ENCODE assay signal across 1 cellular context in the genomic region with DNA sequence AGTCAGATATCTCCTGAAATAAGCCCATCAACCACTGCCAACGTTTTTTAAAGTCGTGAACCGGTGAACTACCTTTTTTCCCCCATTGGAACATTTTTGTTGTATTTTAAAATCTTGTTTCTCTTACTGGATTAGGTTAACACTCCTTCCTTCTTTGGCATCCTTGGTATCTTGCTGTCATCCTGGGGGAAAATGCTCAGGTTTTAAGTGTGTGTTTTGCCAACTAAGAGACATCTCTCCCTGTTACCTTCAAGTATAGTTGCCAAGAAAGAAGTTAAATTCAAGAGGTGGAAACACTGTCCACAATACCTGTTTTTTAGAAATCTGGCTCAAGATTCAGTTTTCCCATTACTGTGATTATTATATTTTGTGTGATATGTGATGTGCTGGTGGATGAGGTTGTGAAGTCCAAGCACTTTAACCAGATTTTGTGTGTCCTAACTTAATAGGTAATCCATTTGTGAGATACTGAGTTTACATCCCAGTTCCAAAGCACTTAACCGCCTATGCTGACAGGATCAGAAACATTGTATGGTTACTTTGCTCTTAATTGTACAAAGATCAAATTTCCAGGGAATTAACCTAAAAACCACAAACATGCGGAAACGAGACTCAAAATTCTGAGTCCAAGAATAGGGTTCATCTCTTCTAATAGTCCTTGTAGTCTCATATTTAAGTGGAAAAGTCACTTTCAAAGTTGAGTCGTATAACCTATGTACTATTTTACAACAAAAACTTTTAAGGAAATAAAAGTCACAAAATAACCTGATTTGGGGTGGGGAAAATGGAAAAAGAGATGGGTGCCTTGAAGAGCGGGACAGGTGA.
TF ChIP-seq lines count a peak whose summit lies in the region.

No MANE protein-coding gene starts in this region.

TF ChIP-seq in HepG2, 621 proteins besides CTCF, POLR2A, EP300 and RAD21 (continued from another document and continues in another):
- TF ChIP-seq AFF4 (CRISPR knock-in tag; IDR thresholded peaks at IDR 0.05) (no peak), FOXP1 (IDR thresholded peaks at IDR 0.05) (no peak), FOXP1 (CRISPR knock-in tag; IDR thresholded peaks at IDR 0.05) (peak; percentile 68; the same call in 1 of the 2 replicates), ZNF816 (CRISPR knock-in tag; IDR thresholded peaks at IDR 0.05; ENCODE audit: borderline replicate concordance) (peak; percentile 20), NCOR1 (IDR thresholded peaks at IDR 0.05; ENCODE audit: borderline replicate concordance, low read length) (peak; percentile 78; the same call in 1 of the 2 replicates), LCORL (IDR thresholded peaks at IDR 0.05) (peak; percentile 3; the same call in 1 of the 2 replicates), LCORL (CRISPR knock-in tag; IDR thresholded peaks at IDR 0.05) (peak; percentile 17), ESRRA (CRISPR knock-in tag; IDR thresholded peaks at IDR 0.05; ENCODE audit: low read depth) (no peak), ZNF639 (CRISPR knock-in tag; conservative IDR thresholded peaks at IDR 0.05) (no peak), JDP2 (CRISPR knock-in tag; IDR thresholded peaks at IDR 0.05; ENCODE audit: borderline replicate concordance) (no peak), POLR2AphosphoS2 (IDR thresholded peaks at IDR 0.05; ENCODE audit: low read depth, low read length) (no peak; the same call in 1 of the 2 replicates), PATZ1 (CRISPR knock-in tag; IDR thresholded peaks at IDR 0.05) (0 out of 2 replicates have a peak, but pooled peaks have one; percentile 25), HIVEP1 (CRISPR knock-in tag; IDR thresholded peaks at IDR 0.05) (no peak), RBAK (CRISPR knock-in tag; IDR thresholded peaks at IDR 0.05) (no peak), NFIC (IDR thresholded peaks at IDR 0.05; ENCODE audit: low read length) (peak; percentile 65; the same call in 1 of the 2 replicates), FOXP4 (CRISPR knock-in tag; IDR thresholded peaks at IDR 0.05) (peak; percentile 68; the same call in 1 of the 2 replicates), ZNF143 (CRISPR knock-in tag; IDR thresholded peaks at IDR 0.05) (no peak), ZNF451 (CRISPR knock-in tag; IDR thresholded peaks at IDR 0.05) (no peak), ATAD3A (CRISPR knock-in tag; IDR thresholded peaks at IDR 0.05) (no peak), ARNTL (CRISPR knock-in tag; IDR thresholded peaks at IDR 0.05) (0 out of 2 replicates have a peak, but pooled peaks have one; percentile 35), MIXL1 (CRISPR knock-in tag; IDR thresholded peaks at IDR 0.05) (peak; percentile 85), ZNF609 (CRISPR knock-in tag; IDR thresholded peaks at IDR 0.05; ENCODE audit: borderline replicate concordance) (peak; percentile 86), ZBTB20 (CRISPR knock-in tag; IDR thresholded peaks at IDR 0.05; ENCODE audit: borderline replicate concordance, low read depth) (no peak), RORA (CRISPR knock-in tag; IDR thresholded peaks at IDR 0.05) (no peak), PCBP2 (optimal IDR thresholded peaks at IDR 0.05; ENCODE audit: low read depth, low read length, poor library complexity, severe bottlenecking) (no peak), ZNF605 (CRISPR knock-in tag; IDR thresholded peaks at IDR 0.05) (no peak), HNRNPUL1 (IDR thresholded peaks at IDR 0.05; ENCODE audit: low read depth, low read length) (peak; percentile 81; the same call in 1 of the 2 replicates), ONECUT2 (CRISPR knock-in tag; IDR thresholded peaks at IDR 0.05) (no peak), DR1 (CRISPR knock-in tag; IDR thresholded peaks at IDR 0.05) (peak; percentile 36; the same call in 1 of the 2 replicates), HHEX (CRISPR knock-in tag; IDR thresholded peaks at IDR 0.05) (peak; percentile 57; the same call in 1 of the 2 replicates), HOXD1 (CRISPR knock-in tag; IDR thresholded peaks at IDR 0.05) (no peak), RARG (CRISPR knock-in tag; IDR thresholded peaks at IDR 0.05; ENCODE audit: low read depth) (0 out of 2 replicates have a peak, but pooled peaks have one; percentile 65), ZNF775 (CRISPR knock-in tag; IDR thresholded peaks at IDR 0.05; ENCODE audit: borderline replicate concordance) (no peak)
- TF ChIP-seq, protein P1, sequence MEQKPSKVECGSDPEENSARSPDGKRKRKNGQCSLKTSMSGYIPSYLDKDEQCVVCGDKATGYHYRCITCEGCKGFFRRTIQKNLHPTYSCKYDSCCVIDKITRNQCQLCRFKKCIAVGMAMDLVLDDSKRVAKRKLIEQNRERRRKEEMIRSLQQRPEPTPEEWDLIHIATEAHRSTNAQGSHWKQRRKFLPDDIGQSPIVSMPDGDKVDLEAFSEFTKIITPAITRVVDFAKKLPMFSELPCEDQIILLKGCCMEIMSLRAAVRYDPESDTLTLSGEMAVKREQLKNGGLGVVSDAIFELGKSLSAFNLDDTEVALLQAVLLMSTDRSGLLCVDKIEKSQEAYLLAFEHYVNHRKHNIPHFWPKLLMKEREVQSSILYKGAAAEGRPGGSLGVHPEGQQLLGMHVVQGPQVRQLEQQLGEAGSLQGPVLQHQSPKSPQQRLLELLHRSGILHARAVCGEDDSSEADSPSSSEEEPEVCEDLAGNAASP (CRISPR knock-in tag; IDR thresholded peaks at IDR 0.05; ENCODE audit: borderline replicate concordance) = 0 out of 2 replicates have a peak, but pooled peaks have one; percentile 28
- TF ChIP-seq, protein P2, sequence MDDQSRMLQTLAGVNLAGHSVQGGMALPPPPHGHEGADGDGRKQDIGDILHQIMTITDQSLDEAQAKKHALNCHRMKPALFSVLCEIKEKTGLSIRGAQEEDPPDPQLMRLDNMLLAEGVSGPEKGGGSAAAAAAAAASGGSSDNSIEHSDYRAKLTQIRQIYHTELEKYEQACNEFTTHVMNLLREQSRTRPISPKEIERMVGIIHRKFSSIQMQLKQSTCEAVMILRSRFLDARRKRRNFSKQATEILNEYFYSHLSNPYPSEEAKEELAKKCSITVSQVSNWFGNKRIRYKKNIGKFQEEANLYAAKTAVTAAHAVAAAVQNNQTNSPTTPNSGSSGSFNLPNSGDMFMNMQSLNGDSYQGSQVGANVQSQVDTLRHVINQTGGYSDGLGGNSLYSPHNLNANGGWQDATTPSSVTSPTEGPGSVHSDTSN (CRISPR knock-in tag; IDR thresholded peaks at IDR 0.05; ENCODE audit: borderline replicate concordance) = no peak
- TF ChIP-seq, protein P3, sequence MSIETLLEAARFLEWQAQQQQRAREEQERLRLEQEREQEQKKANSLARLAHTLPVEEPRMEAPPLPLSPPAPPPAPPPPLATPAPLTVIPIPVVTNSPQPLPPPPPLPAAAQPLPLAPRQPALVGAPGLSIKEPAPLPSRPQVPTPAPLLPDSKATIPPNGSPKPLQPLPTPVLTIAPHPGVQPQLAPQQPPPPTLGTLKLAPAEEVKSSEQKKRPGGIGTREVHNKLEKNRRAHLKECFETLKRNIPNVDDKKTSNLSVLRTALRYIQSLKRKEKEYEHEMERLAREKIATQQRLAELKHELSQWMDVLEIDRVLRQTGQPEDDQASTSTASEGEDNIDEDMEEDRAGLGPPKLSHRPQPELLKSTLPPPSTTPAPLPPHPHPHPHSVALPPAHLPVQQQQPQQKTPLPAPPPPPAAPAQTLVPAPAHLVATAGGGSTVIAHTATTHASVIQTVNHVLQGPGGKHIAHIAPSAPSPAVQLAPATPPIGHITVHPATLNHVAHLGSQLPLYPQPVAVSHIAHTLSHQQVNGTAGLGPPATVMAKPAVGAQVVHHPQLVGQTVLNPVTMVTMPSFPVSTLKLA (IDR thresholded peaks at IDR 0.05) = no peak
